In genomic region chr1:156898971-156899657, GRCh38 we compare ENCODE assay signal across 25 cellular contexts. TPM values are rescaled to one million over a fixed set of nuclear protein-coding genes. Genes with fewer than 3 reads are reported as not detected.
DNase-seq lines count a peak whose midpoint lies in the region; ATAC-seq, FAIRE-seq and TF ChIP-seq lines count a peak whose summit lies in the region.
"Had no signal": no experiment of that assay in that cellular context is flagged by ENCODE, and none has a peak within 500 bp of the region (broad histone marks: within the 10 kb centered on the region; RNA-seq: fewer than 3 reads in every experiment).

No MANE protein-coding gene starts in this region.

- TF ChIP-seq CTCF in breast epithelium (IDR thresholded peaks at IDR 0.05) (no peak), MCF 10A (IDR thresholded peaks at IDR 0.05; ENCODE audit: unreplicated experiment) (no peak), K562 (IDR thresholded peaks at IDR 0.05 in 2 of 3, conservative IDR thresholded peaks at IDR 0.05 in 1 of 3; ENCODE audit: insufficient read depth in 2 of 3, low read depth in 1 of 3, low read length in 3 of 3) (no peak), right lobe of liver (IDR thresholded peaks at IDR 0.05) (no peak)

- H3K27me3 Mint-ChIP-seq in MCF 10A (ENCODE audit: insufficient read depth, unreplicated experiment): no peaks in the 10 kb centered on the region

- CTCF ChIA-PET in MCF 10A (lab: Yijun Ruan, JAX): interaction anchor here (1.1 to 17.6 kb wide), 7 partner anchors 9 to 210 kb away, joined by 3 to 363 read pairs (median 10); partner anchors contain the start of genes LRRC71 and NTRK1
- CTCF ChIA-PET in K562 (lab: Yijun Ruan, JAX; ENCODE audit: low intra/inter-chr PET ratio): no interaction called here

- TF ChIP-seq EP300 in K562 (IDR thresholded peaks at IDR 0.05; ENCODE audit: low read length): no peak

- peak overlapping the region; percentile 57; the same call in 1 of the 2 replicates for H2AFZ ChIP-seq in K562 (ENCODE audit: low read depth, low read length)

- POLR2A ChIA-PET in MCF 10A (lab: Yijun Ruan, JAX): no interaction called here
- POLR2A ChIA-PET in K562 (lab: Yijun Ruan, JAX): interaction anchor here (0.5 to 1.8 kb wide), 4 partner anchors 9 to 18 kb away, joined by 3 to 7 read pairs (median 4); no protein-coding TSS in a partner anchor

- ATAC-seq in K562 (no peak), right lobe of liver (no peak)
- ATAC-seq: effector memory CD8-positive, alpha-beta T cell; stimulated activated naive CD8-positive, alpha-beta T cell treated with anti-CD3 and anti-CD28 coated beads, Interleukin-15, amount 100 ng/mL, for 72 hours had no signal

- no peaks in the 10 kb centered on the region for H3K9me3 Mint-ChIP-seq in MCF 10A (ENCODE audit: unreplicated experiment)
- H3K9me3 Mint-ChIP-seq: activated CD4-positive, alpha-beta memory T cell treated with anti-CD3 and anti-CD28 coated beads for 36 hours; central memory CD8-positive, alpha-beta T cell; effector memory CD8-positive, alpha-beta T cell; stimulated activated naive CD8-positive, alpha-beta T cell treated with anti-CD3 and anti-CD28 coated beads, Interleukin-15, amount 100 ng/mL, for 72 hours had no signal

- no peaks in the 10 kb centered on the region for H3K36me3 Mint-ChIP-seq in MCF 10A (ENCODE audit: insufficient read depth, unreplicated experiment)
- H3K36me3 Mint-ChIP-seq: activated CD4-positive, alpha-beta memory T cell treated with anti-CD3 and anti-CD28 coated beads for 36 hours had no signal

- no peak overlapping the region for H3K4me3 ChIP-seq in breast epithelium
- H3K4me3 ChIP-seq in K562: no peak overlapping the region
- no peak overlapping the region for H3K4me3 ChIP-seq in right lobe of liver
- peak overlapping the region in 3 of 5 donors; percentile 20 to 44 (median 37) for H3K4me3 ChIP-seq in subcutaneous abdominal adipose tissue (ENCODE audit: low read depth in 1 of 5, low read length in 5 of 5)
- H3K4me3 ChIP-seq: pancreas, SJCRH30 had no signal

- H3K9ac ChIP-seq in K562 (ENCODE audit: insufficient read depth in 1 of 2, low read depth in 2 of 2, low read length in 2 of 2) (no peak overlapping the region), subcutaneous abdominal adipose tissue (ENCODE audit: low read length in 5 of 5) (peak overlapping the region in 1 of 5 donors; percentile 59)

- peak overlapping the region; percentile 68 to 97 for H3K27ac ChIP-seq in breast epithelium
- no peak overlapping the region for H3K27ac ChIP-seq in K562 (ENCODE audit: extremely low read depth, low read depth, low read length)
- peak overlapping the region in 2 of 3 donors; percentile 40 to 43 for H3K27ac ChIP-seq in right lobe of liver
- H3K27ac ChIP-seq in subcutaneous abdominal adipose tissue (ENCODE audit: low read depth, low read length): peak overlapping the region; percentile 78
- H3K27ac ChIP-seq: pancreas, SJCRH30 had no signal

- no peak for TF ChIP-seq RAD21 in K562 (CRISPR knock-in tag; conservative IDR thresholded peaks at IDR 0.05 in 1 of 2, IDR thresholded peaks at IDR 0.05 in 1 of 2)

- DNase-seq in breast epithelium (ENCODE audit: low spot score in 2 of 2) (no peak), MCF 10A (ENCODE audit: unreplicated experiment) (no peak), K562 (ENCODE audit: extremely low read depth in 1 of 4, low spot score in 3 of 4) (no peak), right lobe of liver (no peak), ureter (ENCODE audit: low spot score) (no peak), NCI-H345 treated with DMSO at 0.1 percent for 48 hours (lab: John Stamatoyannopoulos, UW; ENCODE audit: unreplicated experiment) (no peak)
- DNase-seq in activated effector memory CD4-positive, alpha-beta T cell treated with Interleukin-2 at 50 U/mL for 16 hours: no peak
- DNase-seq: activated CD4-positive, alpha-beta memory T cell treated with anti-CD3 and anti-CD28 coated beads for 36 hours; activated CD4-positive, CD25-positive, alpha-beta regulatory T cell; activated naive CD4-positive, alpha-beta T cell treated with Interleukin-2 at 50 U/mL for 16 hours; Calu3; effector memory CD8-positive, alpha-beta T cell; head of caudate nucleus; OCI-M1; SJCRH30; stimulated activated CD4-positive, alpha-beta T cell treated with anti-CD3 and anti-CD28 coated beads, Interleukin-2, amount 100 ng/mL, for 48 hours; stimulated activated naive CD8-positive, alpha-beta T cell treated with anti-CD3 and anti-CD28 coated beads, Interleukin-15, amount 100 ng/mL, for 72 hours had no signal

- intact Hi-C loops in breast epithelium (cut with DNase I; ENCODE audit: low total_unique reads) (no loop called here), MCF 10A (cut with micrococcal nuclease) (no loop called here), K562 (cut with micrococcal nuclease) (no loop called here), right lobe of liver (cut with DNase I) (no loop called here)

- WGBS in K562 (ENCODE audit: insufficient coverage, low coverage, missing lambda C conversion rate): 51% methylated on average over 12 of the region's 12 CpGs
- 47% methylated on average over 10 of the region's 12 CpGs for WGBS in right lobe of liver (ENCODE audit: insufficient coverage, low coverage, low lambda C conversion rate, missing lambda C conversion rate)

- H3K4me1 ChIP-seq in breast epithelium (peaks cover 0 to 17% of the 10 kb centered on the region in 2 donors), K562 (replicated peaks in 1 of 2; ENCODE audit: control insufficient read depth in 2 of 2, insufficient read depth in 2 of 2, low read length in 2 of 2) (peaks cover 34 to 52% of the 10 kb centered on the region in 2 experiments), right lobe of liver (peaks cover 0 to 6% (median 0%) of the 10 kb centered on the region in 4 donors), subcutaneous abdominal adipose tissue (ENCODE audit: control insufficient read depth in 5 of 5, insufficient read depth in 5 of 5, low read length in 5 of 5) (peaks cover 7 to 100% (median 71%) of the 10 kb centered on the region in 5 donors)
- H3K4me1 ChIP-seq: pancreas had no signal

- TF ChIP-seq POLR2A in breast epithelium (IDR thresholded peaks at IDR 0.05) (no peak), K562 (conservative IDR thresholded peaks at IDR 0.05) (no peak), right lobe of liver (IDR thresholded peaks at IDR 0.05) (no peak)

- H3K27me3 ChIP-seq in breast epithelium: no peaks in the 10 kb centered on the region
- no peaks in the 10 kb centered on the region for H3K27me3 ChIP-seq in K562 (ENCODE audit: control insufficient read depth in 2 of 2, insufficient read depth in 2 of 2, low read length in 2 of 2)
- no peaks in the 10 kb centered on the region for H3K27me3 ChIP-seq in right lobe of liver
- H3K27me3 ChIP-seq in subcutaneous abdominal adipose tissue (ENCODE audit: control insufficient read depth in 5 of 5, insufficient read depth in 4 of 5, low read length in 5 of 5): peaks cover 0 to 19% (median 13%) of the 10 kb centered on the region in 5 donors
- H3K27me3 ChIP-seq: pancreas had no signal

- H3K9me1 ChIP-seq in K562 (ENCODE audit: control insufficient read depth, insufficient read depth, low read length): no peaks in the 10 kb centered on the region

- no peaks in the 10 kb centered on the region for H3K79me2 ChIP-seq in K562 (ENCODE audit: control insufficient read depth, insufficient read depth, low read length)

- H3K9me3 ChIP-seq in breast epithelium: no peaks in the 10 kb centered on the region
- H3K9me3 ChIP-seq in K562 (replicated peaks; ENCODE audit: control insufficient read depth, insufficient read depth, low read depth, low read length): no peaks in the 10 kb centered on the region
- H3K9me3 ChIP-seq in right lobe of liver: no peaks in the 10 kb centered on the region
- H3K9me3 ChIP-seq in subcutaneous abdominal adipose tissue (ENCODE audit: control insufficient read depth in 5 of 5, low read length in 5 of 5): no peaks in the 10 kb centered on the region
- H3K9me3 ChIP-seq: pancreas, SJCRH30 had no signal

- H3K36me3 ChIP-seq in breast epithelium: no peaks in the 10 kb centered on the region
- H3K36me3 ChIP-seq in K562 (ENCODE audit: control insufficient read depth, insufficient read depth, low read length): no peaks in the 10 kb centered on the region
- H3K36me3 ChIP-seq in right lobe of liver: no peaks in the 10 kb centered on the region
- H3K36me3 ChIP-seq in subcutaneous abdominal adipose tissue (ENCODE audit: control insufficient read depth in 5 of 5, insufficient read depth in 5 of 5, low read length in 5 of 5): no peaks in the 10 kb centered on the region
- H3K36me3 ChIP-seq: pancreas, SJCRH30 had no signal

- in situ Hi-C loops in K562 (cut with MboI): no loop called here

- no peak for FAIRE-seq in K562 (lab: Jason Lieb, UNC)
- FAIRE-seq: H1, pancreas, urothelium cell line had no signal

- peaks cover 41% of the 10 kb centered on the region for H3K4me1 Mint-ChIP-seq in MCF 10A (ENCODE audit: insufficient read depth, unreplicated experiment)

- H3K4me3 Mint-ChIP-seq in MCF 10A (ENCODE audit: unreplicated experiment): no peak overlapping the region
- H3K4me3 Mint-ChIP-seq: activated CD4-positive, alpha-beta memory T cell treated with anti-CD3 and anti-CD28 coated beads for 36 hours; central memory CD8-positive, alpha-beta T cell; effector memory CD8-positive, alpha-beta T cell; stimulated activated naive CD8-positive, alpha-beta T cell treated with anti-CD3 and anti-CD28 coated beads, Interleukin-15, amount 100 ng/mL, for 72 hours had no signal

- no peak overlapping the region for H3K4me2 ChIP-seq in K562 (ENCODE audit: insufficient read depth, low read length)

- no TSS peak for BruUV-seq in MCF 10A (replicated peaks; lab: Mats Ljungman, UMichigan)
- no TSS peak for BruUV-seq in K562 (replicated peaks; lab: Mats Ljungman, UMichigan)

- no peak overlapping the region for H3K27ac Mint-ChIP-seq in MCF 10A (ENCODE audit: low read depth, unreplicated experiment)
- H3K27ac Mint-ChIP-seq: activated CD4-positive, alpha-beta memory T cell treated with anti-CD3 and anti-CD28 coated beads for 36 hours; effector memory CD8-positive, alpha-beta T cell; stimulated activated naive CD8-positive, alpha-beta T cell treated with anti-CD3 and anti-CD28 coated beads, Interleukin-15, amount 100 ng/mL, for 72 hours had no signal

- no peaks in the 10 kb centered on the region for H4K20me1 ChIP-seq in K562 (replicated peaks; ENCODE audit: control insufficient read depth, insufficient read depth, low read length)

RNA-seq across cellular contexts. Expression of gene PEAR1, which starts 5.6 kb away (rescaled TPM):
- 10 to 100 TPM in 1 of 3 donors, 1 to 10 TPM in 2; 4.0 to 15.1 (median 6.2) TPM for total RNA-seq in breast epithelium
- total RNA-seq in MCF 10A (2022): 6.5 and 8.8 TPM in 2 replicates
- total RNA-seq in K562 (2011; cell fraction: chromatin; rRNA removed; ENCODE audit: low replicate concordance): 6.2 and 13.8 TPM in 2 replicates
- 11.7 and 12.5 TPM in 2 replicates for total RNA-seq in K562 (2011; cell fraction: nucleolus; rRNA removed)
- 6.5 and 7.2 TPM in 2 replicates for total RNA-seq in K562 (2011; cell fraction: nucleoplasm; rRNA removed)
- total RNA-seq in K562 (2014; rRNA removed): 6.4 and 12.7 TPM in 2 replicates
- total RNA-seq in K562 (2014; rRNA removed; fragmentation: Illumina TruSeq; extraction: Trizol): 2.5 and 2.6 TPM in 2 replicates
- 5.9 and 6.0 TPM in 2 replicates for total RNA-seq in K562 (2015; rRNA removed; fragmentation: Illumina TruSeq; extraction: Trizol)
- 5.2 and 6.1 TPM in 2 replicates for total RNA-seq in K562 (2021)
- 13.9 and 16.6 TPM in 2 replicates for polyA plus RNA-seq in K562 (2011; rRNA removed)
- polyA plus RNA-seq in K562 (2011; cell fraction: cytosol; rRNA removed): 17.4 and 33.0 TPM in 2 replicates
- 30.0 and 34.3 TPM in 2 replicates for polyA plus RNA-seq in K562 (2011; cell fraction: nucleus; rRNA removed)
- polyA plus RNA-seq in K562 (2012): 5.5 and 7.2 TPM in 2 replicates
- polyA plus RNA-seq in K562 (2014; fragmentation: Illumina TruSeq; extraction: Trizol): 6.8 and 9.8 TPM in 2 replicates
- 1 to 10 TPM in 1 of 2 experiments, under 1 TPM in 1; 0.87 to 1.1 TPM for polyA plus RNA-seq in K562 (2014; fragmentation: Nextera tagmentation; extraction: Ambion mirVana)
- polyA plus RNA-seq in K562 (2014; rRNA removed): 7.0 and 9.1 TPM in 2 replicates
- polyA minus RNA-seq in K562 (2011; rRNA and poly(A)+ RNA removed): 6.3 and 7.1 TPM in 2 replicates
- polyA minus RNA-seq in K562 (2011; cell fraction: cytosol; rRNA and poly(A)+ RNA removed): 7.3 and 8.2 TPM in 2 replicates
- 6.3 and 12.1 TPM in 2 replicates for polyA minus RNA-seq in K562 (2011; cell fraction: nucleus; rRNA and poly(A)+ RNA removed)
- 1 to 10 TPM; 2.2 to 9.8 (median 3.6) TPM for total RNA-seq in right lobe of liver
- total RNA-seq in ureter: 10.0 TPM
- total RNA-seq: activated CD4-positive, alpha-beta memory T cell treated with anti-CD3 and anti-CD28 coated beads for 36 hours; SJCRH30 had no signal

RNA-seq across cellular contexts. Expression of gene LRRC71, which starts 21.3 kb away (rescaled TPM):
- total RNA-seq in breast epithelium: not detected
- total RNA-seq in MCF 10A (2022): not detected in 2 replicates
- total RNA-seq in K562 (2011; cell fraction: chromatin; rRNA removed; ENCODE audit: low replicate concordance): 2.2 and 3.8 TPM in 2 replicates
- total RNA-seq in K562 (2011; cell fraction: nucleolus; rRNA removed): 2.5 and 4.9 TPM in 2 replicates
- total RNA-seq in K562 (2011; cell fraction: nucleoplasm; rRNA removed): 2.4 and 2.8 TPM in 2 replicates
- 0.64 TPM in 1 of 2 replicates, not detected in the other for total RNA-seq in K562 (2014; rRNA removed)
- total RNA-seq in K562 (2014; rRNA removed; fragmentation: Illumina TruSeq; extraction: Trizol): 0.22 and 0.51 TPM in 2 replicates
- total RNA-seq in K562 (2015; rRNA removed; fragmentation: Illumina TruSeq; extraction: Trizol): not detected in 2 replicates
- 0.45 and 1.2 TPM in 2 replicates for total RNA-seq in K562 (2021)
- polyA plus RNA-seq in K562 (2011; rRNA removed): 0.87 and 1.1 TPM in 2 replicates
- polyA plus RNA-seq in K562 (2011; cell fraction: cytosol; rRNA removed): 0.99 and 1.4 TPM in 2 replicates
- 2.4 and 4.3 TPM in 2 replicates for polyA plus RNA-seq in K562 (2011; cell fraction: nucleus; rRNA removed)
- polyA plus RNA-seq in K562 (2012): 0.90 and 0.99 TPM in 2 replicates
- polyA plus RNA-seq in K562 (2014; fragmentation: Illumina TruSeq; extraction: Trizol): 0.06 and 0.51 TPM in 2 replicates
- polyA plus RNA-seq in K562 (2014; fragmentation: Nextera tagmentation; extraction: Ambion mirVana): under 1 TPM; 0.23 to 0.38 TPM
- polyA plus RNA-seq in K562 (2014; rRNA removed): 0.19 and 0.91 TPM in 2 replicates
- 0.54 and 0.63 TPM in 2 replicates for polyA minus RNA-seq in K562 (2011; rRNA and poly(A)+ RNA removed)
- polyA minus RNA-seq in K562 (2011; cell fraction: cytosol; rRNA and poly(A)+ RNA removed): 1.5 TPM in 1 of 2 replicates, not detected in the other
- 1.1 and 1.4 TPM in 2 replicates for polyA minus RNA-seq in K562 (2011; cell fraction: nucleus; rRNA and poly(A)+ RNA removed)
- total RNA-seq in right lobe of liver: under 1 TPM in 2 of 6 experiments, not detected in 4; 0.12 to 0.20 TPM
- total RNA-seq in ureter: not detected
- total RNA-seq: A172; activated CD4-positive, alpha-beta memory T cell treated with anti-CD3 and anti-CD28 coated beads for 36 hours; Calu3; H1; M059J; pancreas; SJCRH30 had no signal

RNA-seq across cellular contexts. Expression of gene NTRK1, which starts 38.4 kb away (rescaled TPM):
- total RNA-seq in breast epithelium (1 to 10 TPM in 1 of 3 donors, under 1 TPM in 2; 0.16 to 4.9 (median 0.73) TPM), MCF 10A (2022) (0.15 and 0.33 TPM in 2 replicates), K562 (2014; rRNA removed) (22.4 and 23.1 TPM in 2 replicates), K562 (2014; rRNA removed; fragmentation: Illumina TruSeq; extraction: Trizol) (3.3 and 4.8 TPM in 2 replicates), K562 (2015; rRNA removed; fragmentation: Illumina TruSeq; extraction: Trizol) (4.0 and 4.2 TPM in 2 replicates), K562 (2021) (28.0 and 30.0 TPM in 2 replicates), right lobe of liver (not detected), ureter (1.7 TPM)
- 54.2 and 208 TPM in 2 replicates for total RNA-seq in K562 (2011; cell fraction: chromatin; rRNA removed; ENCODE audit: low replicate concordance)
- 116 and 182 TPM in 2 replicates for total RNA-seq in K562 (2011; cell fraction: nucleolus; rRNA removed)
- 78.5 and 79.4 TPM in 2 replicates for total RNA-seq in K562 (2011; cell fraction: nucleoplasm; rRNA removed)
- polyA plus RNA-seq in K562 (2011; rRNA removed) (18.2 and 21.5 TPM in 2 replicates), K562 (2014; fragmentation: Illumina TruSeq; extraction: Trizol) (7.9 and 16.1 TPM in 2 replicates), K562 (2014; fragmentation: Nextera tagmentation; extraction: Ambion mirVana) (1 to 10 TPM in 1 of 2 experiments, under 1 TPM in 1; 0.46 to 2.3 TPM), K562 (2014; rRNA removed) (23.3 and 26.2 TPM in 2 replicates)
- polyA plus RNA-seq in K562 (2011; cell fraction: cytosol; rRNA removed): 16.8 and 66.3 TPM in 2 replicates
- polyA plus RNA-seq in K562 (2011; cell fraction: nucleus; rRNA removed): 93.6 and 258 TPM in 2 replicates
- polyA plus RNA-seq in K562 (2012): 23.1 and 95.0 TPM in 2 replicates
- 5.4 and 15.6 TPM in 2 replicates for polyA minus RNA-seq in K562 (2011; rRNA and poly(A)+ RNA removed)
- 13.1 and 24.5 TPM in 2 replicates for polyA minus RNA-seq in K562 (2011; cell fraction: cytosol; rRNA and poly(A)+ RNA removed)
- polyA minus RNA-seq in K562 (2011; cell fraction: nucleus; rRNA and poly(A)+ RNA removed): 19.4 and 42.9 TPM in 2 replicates
- total RNA-seq: Calu3, M059J, SJCRH30 had no signal

RNA-seq across cellular contexts. Expression of gene INSRR, which starts 40.2 kb away (rescaled TPM):
- total RNA-seq in breast epithelium (under 1 TPM in 2 of 3 donors, not detected in 1; 0.15 to 0.33 TPM), MCF 10A (2022) (not detected in 2 replicates), K562 (2014; rRNA removed) (0.08 TPM in 1 of 2 replicates, not detected in the other), K562 (2014; rRNA removed; fragmentation: Illumina TruSeq; extraction: Trizol) (0.04 TPM in 1 of 2 replicates, not detected in the other), K562 (2015; rRNA removed; fragmentation: Illumina TruSeq; extraction: Trizol) (0.04 and 0.07 TPM in 2 replicates), K562 (2021) (0.18 TPM in 2 replicates), right lobe of liver (not detected), ureter (0.13 TPM)
- 0.14 and 1.6 TPM in 2 replicates for total RNA-seq in K562 (2011; cell fraction: chromatin; rRNA removed; ENCODE audit: low replicate concordance)
- 0.66 and 0.67 TPM in 2 replicates for total RNA-seq in K562 (2011; cell fraction: nucleolus; rRNA removed)
- 0.44 and 0.46 TPM in 2 replicates for total RNA-seq in K562 (2011; cell fraction: nucleoplasm; rRNA removed)
- polyA plus RNA-seq in K562 (2011; rRNA removed) (0.06 and 0.07 TPM in 2 replicates), K562 (2014; fragmentation: Illumina TruSeq; extraction: Trizol) (0.03 and 0.06 TPM in 2 replicates), K562 (2014; fragmentation: Nextera tagmentation; extraction: Ambion mirVana) (not detected), K562 (2014; rRNA removed) (0.07 and 0.12 TPM in 2 replicates)
- 0.04 and 0.16 TPM in 2 replicates for polyA plus RNA-seq in K562 (2011; cell fraction: cytosol; rRNA removed)
- 0.44 and 1.7 TPM in 2 replicates for polyA plus RNA-seq in K562 (2011; cell fraction: nucleus; rRNA removed)
- 0.25 and 0.83 TPM in 2 replicates for polyA plus RNA-seq in K562 (2012)
- 0.09 and 0.21 TPM in 2 replicates for polyA minus RNA-seq in K562 (2011; rRNA and poly(A)+ RNA removed)
- not detected in 2 replicates for polyA minus RNA-seq in K562 (2011; cell fraction: cytosol; rRNA and poly(A)+ RNA removed)
- 0.33 and 0.81 TPM in 2 replicates for polyA minus RNA-seq in K562 (2011; cell fraction: nucleus; rRNA and poly(A)+ RNA removed)
- total RNA-seq: A172, Calu3, H1, M059J, SJCRH30 had no signal
- polyA plus RNA-seq: BJ had no signal

Comparison
In these comparisons a context has a peak if more than half of its experiments do, and no peak if none do; other contexts are left out.
1. H3K4me3 ChIP-seq: peak in subcutaneous abdominal adipose tissue (3 of 5); none in breast epithelium (0 of 3), K562 (single experiment) and right lobe of liver (0 of 3).